In the genomic region with DNA sequence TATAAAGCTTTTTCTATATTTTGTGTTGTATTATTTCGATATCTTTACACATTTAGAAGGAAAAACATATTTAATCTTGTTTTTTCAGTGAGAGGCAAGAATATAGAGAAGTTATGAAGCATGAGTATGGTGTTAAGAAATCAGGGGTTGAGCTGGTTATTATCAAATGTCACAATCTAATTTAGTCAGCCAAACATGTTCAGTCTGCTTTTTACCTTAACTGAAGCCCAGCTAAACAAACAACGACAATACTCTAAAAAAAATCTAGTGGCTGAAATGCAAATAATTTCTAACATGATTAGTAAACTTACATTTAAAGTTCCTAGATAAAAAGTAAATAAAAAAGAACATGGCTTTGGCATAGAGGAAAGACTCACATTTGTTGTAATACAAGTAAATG, we compare ENCODE assay signal across 18 cellular contexts.
"Had no signal": no experiment of that assay in that cellular context is flagged by ENCODE, and none has a peak within 500 bp of the region (broad histone marks: within the 10 kb centered on the region; RNA-seq: fewer than 3 reads in every experiment).

No MANE protein-coding gene starts in this region.

- H3K4me1 Mint-ChIP-seq: activated CD4-positive, alpha-beta memory T cell treated with anti-CD3 and anti-CD28 coated beads, Interleukin-2, amount 10 ng/mL, durations not matched to agents 7 days and 5 days; activated naive CD8-positive, alpha-beta T cell treated with anti-CD3 and anti-CD28 coated beads, Interleukin-2, amount 10 ng/mL, durations not matched to agents 7 days and 5 days; endodermal cell; stimulated activated naive B cell treated with anti-CD40 and anti-IgM and Interleukin-4, amounts not matched to agents 10 μg/mL and 1 μg/mL and 100 μg/mL, for 72 hours had no signal

- H3K9me3 Mint-ChIP-seq: endodermal cell; nephron progenitor cell; T-helper 2 cell treated with Interferon-gamma antibody and Interleukin-4, amounts not matched to agents 5 μg/mL and 100 μg/mL, for 36 hours had no signal

- H3K27me3 Mint-ChIP-seq: activated CD4-positive, alpha-beta memory T cell treated with anti-CD3 and anti-CD28 coated beads, Interleukin-2, amount 10 ng/mL, durations not matched to agents 7 days and 5 days; activated naive CD8-positive, alpha-beta T cell treated with anti-CD3 and anti-CD28 coated beads, Interleukin-2, amount 10 ng/mL, durations not matched to agents 7 days and 5 days; brain; stimulated activated naive B cell treated with anti-CD40 and anti-IgM and Interleukin-4, amounts not matched to agents 10 μg/mL and 1 μg/mL and 100 μg/mL, for 72 hours had no signal

- H3K4me3 ChIP-seq: lung had no signal

- H3K27ac Mint-ChIP-seq: activated CD4-positive, alpha-beta memory T cell treated with anti-CD3 and anti-CD28 coated beads, Interleukin-2, amount 10 ng/mL, durations not matched to agents 7 days and 5 days; activated naive CD8-positive, alpha-beta T cell treated with anti-CD3 and anti-CD28 coated beads, Interleukin-2, amount 10 ng/mL, durations not matched to agents 7 days and 5 days; activated T-helper 2 cell treated with anti-CD3 and anti-CD28 coated beads, Interferon-gamma antibody, Interleukin-2, Interleukin-4, amounts not matched to agents 10 μg/mL and 5 μg/mL and 100 μg/mL, durations not matched to agents 14 hours and 24 hours and 36 hours; endodermal cell; nephron progenitor cell; stimulated activated naive B cell treated with anti-CD40 and anti-IgM and Interleukin-4, amounts not matched to agents 10 μg/mL and 1 μg/mL and 100 μg/mL, for 72 hours; T-helper 2 cell treated with Interferon-gamma antibody and Interleukin-4, amounts not matched to agents 5 μg/mL and 100 μg/mL, for 36 hours had no signal

- DNase-seq: activated CD4-positive, alpha-beta memory T cell treated with anti-CD3 and anti-CD28 coated beads, Interleukin-2, amount 10 ng/mL, durations not matched to agents 7 days and 5 days; activated CD4-positive, alpha-beta T cell treated with anti-CD3 and anti-CD28 coated beads for 48 hours; activated CD4-positive, CD25-positive, alpha-beta regulatory T cell; activated naive CD4-positive, alpha-beta T cell treated with Interleukin-2 at 50 U/mL for 16 hours; activated naive CD8-positive, alpha-beta T cell treated with anti-CD3 and anti-CD28 coated beads, Interleukin-2, amount 10 ng/mL, durations not matched to agents 7 days and 5 days; activated T-cell treated with anti-CD3 and anti-CD28 coated beads, Interleukin-2, amount 50 U/mL, for 1 hour; central memory CD4-positive, alpha-beta T cell; endodermal cell; foreskin melanocyte; glutamatergic neuron; hippocampal formation; nephron progenitor cell; occipital lobe; stimulated activated naive B cell treated with anti-CD40 and anti-IgM and Interleukin-4, amounts not matched to agents 10 μg/mL and 1 μg/mL and 100 μg/mL, for 72 hours had no signal

- H3K36me3 Mint-ChIP-seq: activated naive CD8-positive, alpha-beta T cell treated with anti-CD3 and anti-CD28 coated beads, Interleukin-2, amount 10 ng/mL, durations not matched to agents 7 days and 5 days; brain; stimulated activated naive B cell treated with anti-CD40 and anti-IgM and Interleukin-4, amounts not matched to agents 10 μg/mL and 1 μg/mL and 100 μg/mL, for 72 hours had no signal

- H3K4me3 Mint-ChIP-seq: activated CD4-positive, alpha-beta memory T cell treated with anti-CD3 and anti-CD28 coated beads, Interleukin-2, amount 10 ng/mL, durations not matched to agents 7 days and 5 days; activated naive CD8-positive, alpha-beta T cell treated with anti-CD3 and anti-CD28 coated beads, Interleukin-2, amount 10 ng/mL, durations not matched to agents 7 days and 5 days; brain; endodermal cell; nephron progenitor cell; stimulated activated naive B cell treated with anti-CD40 and anti-IgM and Interleukin-4, amounts not matched to agents 10 μg/mL and 1 μg/mL and 100 μg/mL, for 72 hours; T-helper 2 cell treated with Interferon-gamma antibody and Interleukin-4, amounts not matched to agents 5 μg/mL and 100 μg/mL, for 36 hours had no signal

- ATAC-seq: stimulated activated naive B cell treated with anti-CD40 and anti-IgM and Interleukin-4, amounts not matched to agents 10 μg/mL and 1 μg/mL and 100 μg/mL, for 72 hours had no signal
